ENCODE assay signal across 9 cellular contexts in genomic region chr11:72720806-72721205, GRCh38. TPM values are rescaled to one million over a fixed set of nuclear protein-coding genes. Genes with fewer than 3 reads are reported as not detected.
DNase-seq lines count a peak whose midpoint lies in the region; ATAC-seq and TF ChIP-seq lines count a peak whose summit lies in the region.
"Had no signal": no experiment of that assay in that cellular context is flagged by ENCODE, and none has a peak within 500 bp of the region (broad histone marks: within the 10 kb centered on the region; RNA-seq: fewer than 3 reads in every experiment).

No MANE protein-coding gene starts in this region.

- peak overlapping the region; percentile 86 for H3K4me3 Mint-ChIP-seq in activated T-cell treated with anti-CD3 and anti-CD28 coated beads, Interleukin-2, amount 50 U/mL, for 24 hours

- no peak for DNase-seq in activated T-cell treated with anti-CD3 and anti-CD28 coated beads, Interleukin-2, amount 50 U/mL, for 24 hours
- no peak for DNase-seq in activated T-cell treated with anti-CD3 and anti-CD28 coated beads for 4 hours
- no peak for DNase-seq in brain microvascular endothelial cell
- peak; percentile 46 for DNase-seq in lower lobe of right lung
- no peak for DNase-seq in tibial artery
- no peak for DNase-seq in NCI-H2171 (lab: John Stamatoyannopoulos, UW)
- DNase-seq: activated CD4-positive, CD25-positive, alpha-beta regulatory T cell had no signal

- H3K4me3 ChIP-seq in brain microvascular endothelial cell (ENCODE audit: low read depth, low read length) (peak overlapping the region; percentile 61), lower lobe of right lung (peak overlapping the region; percentile 79), tibial artery (peak overlapping the region; percentile 60 to 72)

- H3K27ac Mint-ChIP-seq in activated T-cell treated with anti-CD3 and anti-CD28 coated beads, Interleukin-2, amount 50 U/mL, for 24 hours = peak overlapping the region; percentile 94

- H3K9me3 ChIP-seq in lower lobe of right lung (no peaks in the 10 kb centered on the region), tibial artery (no peaks in the 10 kb centered on the region)

- no peaks in the 10 kb centered on the region for H3K27me3 Mint-ChIP-seq in activated T-cell treated with anti-CD3 and anti-CD28 coated beads, Interleukin-2, amount 50 U/mL, for 24 hours

- no peak for TF ChIP-seq CTCF in brain microvascular endothelial cell (IDR thresholded peaks at IDR 0.05; ENCODE audit: low read depth, low read length, missing control alignments)
- TF ChIP-seq CTCF in lower lobe of right lung (IDR thresholded peaks at IDR 0.05) = no peak
- no peak for TF ChIP-seq CTCF in tibial artery (IDR thresholded peaks at IDR 0.05)

- in situ Hi-C loops in brain microvascular endothelial cell (cut with HindIII; ENCODE audit: low pct_ligation_motif_present, low sequenced_read_pairs) = no loop called here

- peaks cover 2% of the 10 kb centered on the region for H3K36me3 ChIP-seq in brain microvascular endothelial cell (replicated peaks)
- H3K36me3 ChIP-seq in lower lobe of right lung = peaks cover 46% of the 10 kb centered on the region
- peaks cover 0 to 16% (median 0%) of the 10 kb centered on the region in 3 donors for H3K36me3 ChIP-seq in tibial artery

- ATAC-seq in lower lobe of right lung (no peak), HG02798 (IDR thresholded peaks at IDR 0.05; ENCODE audit: poor library complexity, unreplicated experiment) (no peak), GM19351 (IDR thresholded peaks at IDR 0.05; ENCODE audit: unreplicated experiment) (no peak)

- peaks cover 91% of the 10 kb centered on the region for H3K4me1 ChIP-seq in lower lobe of right lung
- H3K4me1 ChIP-seq in tibial artery = peaks cover 0 to 52% (median 39%) of the 10 kb centered on the region in 4 donors

- H3K36me3 Mint-ChIP-seq in activated T-cell treated with anti-CD3 and anti-CD28 coated beads, Interleukin-2, amount 50 U/mL, for 24 hours (ENCODE audit: low read depth) = peaks cover 35% of the 10 kb centered on the region

- H3K27ac ChIP-seq in brain microvascular endothelial cell (no peak overlapping the region), lower lobe of right lung (peak overlapping the region; percentile 90), tibial artery (peak overlapping the region; percentile 72 to 73)

- H3K4me1 Mint-ChIP-seq in activated T-cell treated with anti-CD3 and anti-CD28 coated beads, Interleukin-2, amount 50 U/mL, for 24 hours (ENCODE audit: low read depth) = peaks cover 65% of the 10 kb centered on the region

- no peaks in the 10 kb centered on the region for H3K9me3 Mint-ChIP-seq in activated T-cell treated with anti-CD3 and anti-CD28 coated beads, Interleukin-2, amount 50 U/mL, for 24 hours

- intact Hi-C loops in lower lobe of right lung (cut with DNase I) = no loop called here
- intact Hi-C loops in tibial artery (cut with DNase I; ENCODE audit: low total_unique reads) = loop anchor here (5.0 kb wide), 2 partner anchors 71 to 91 kb away; partner anchors contain the start of genes ATG16L2 and STARD10

- H3K27me3 ChIP-seq in brain microvascular endothelial cell (replicated peaks) = no peaks in the 10 kb centered on the region
- H3K27me3 ChIP-seq in lower lobe of right lung (ENCODE audit: low read depth) = no peaks in the 10 kb centered on the region
- H3K27me3 ChIP-seq in tibial artery = no peaks in the 10 kb centered on the region

RNA-seq across cellular contexts. Expression of gene ARAP1, which starts 31.4 kb away (rescaled TPM):
- 276 TPM for total RNA-seq in lower lobe of right lung

RNA-seq across cellular contexts. Expression of gene PDE2A, which starts 46.6 kb away (rescaled TPM):
- total RNA-seq in lower lobe of right lung = 19.5 TPM
